Comparison of ENCODE assay signal across 22 cellular contexts in genomic region chr18:24934231-24934932, GRCh38.
"Had no signal": no experiment of that assay in that cellular context is flagged by ENCODE, and none has a peak within 500 bp of the region (broad histone marks: within the 10 kb centered on the region; RNA-seq: fewer than 3 reads in every experiment).

No MANE protein-coding gene starts in this region.

- H3K36me3 ChIP-seq: gastrocnemius medialis, neural progenitor cell, right atrium auricular region, sigmoid colon, spleen, thoracic aorta, tibial nerve, upper lobe of left lung had no signal

- H3K4me3 Mint-ChIP-seq: effector memory CD8-positive, alpha-beta T cell; memory B cell; naive B cell; natural killer cell treated with Interleukin-12 subunit alpha and Interleukin-12 subunit beta and Interleukin-15 and Interleukin-18, amount 100 ng/mL, for 72 hours; neural progenitor cell; stimulated activated naive B cell treated with anti-CD40 and anti-IgM and Interleukin-4, amounts not matched to agents 10 μg/mL and 1 μg/mL and 100 μg/mL, for 72 hours; stimulated activated naive CD8-positive, alpha-beta T cell treated with anti-CD3 and anti-CD28 coated beads, Interleukin-15, Interleukin-2, amounts not matched to agents 100 ng/mL and 50 ng/mL, for 24 hours had no signal

- H3K4me1 ChIP-seq: gastrocnemius medialis, parathyroid adenoma, tibial nerve, upper lobe of left lung had no signal

- H3K27me3 ChIP-seq: gastrocnemius medialis, neural progenitor cell, right atrium auricular region, sigmoid colon, spleen, tibial nerve, upper lobe of left lung had no signal

- H3K79me2 ChIP-seq: parathyroid adenoma had no signal

- H3K4me2 ChIP-seq: neural progenitor cell had no signal

- H3K9ac ChIP-seq: neural progenitor cell, parathyroid adenoma had no signal

- DNase-seq: cortex of kidney; effector memory CD8-positive, alpha-beta T cell; erythroblast; gastrocnemius medialis; head of caudate nucleus; naive B cell; sigmoid colon; spleen; stimulated activated naive B cell treated with anti-CD40 and anti-IgM and Interleukin-4, amounts not matched to agents 10 μg/mL and 1 μg/mL and 100 μg/mL, for 72 hours; upper lobe of left lung had no signal

- ATAC-seq: effector memory CD8-positive, alpha-beta T cell; gastrocnemius medialis; left lobe of liver; natural killer cell treated with Interleukin-12 subunit alpha and Interleukin-12 subunit beta and Interleukin-15 and Interleukin-18, amount 100 ng/mL, for 72 hours had no signal

- H3K9me3 ChIP-seq: gastrocnemius medialis, right atrium auricular region, sigmoid colon, spleen, thoracic aorta, tibial nerve, upper lobe of left lung had no signal

- H2AFZ ChIP-seq: neural progenitor cell, parathyroid adenoma had no signal

- H3K9me3 Mint-ChIP-seq: memory B cell; stimulated activated naive B cell treated with anti-CD40 and anti-IgM and Interleukin-4, amounts not matched to agents 10 μg/mL and 1 μg/mL and 100 μg/mL, for 72 hours; stimulated activated naive CD8-positive, alpha-beta T cell treated with anti-CD3 and anti-CD28 coated beads, Interleukin-15, Interleukin-2, amounts not matched to agents 100 ng/mL and 50 ng/mL, for 24 hours had no signal

- H3K27me3 Mint-ChIP-seq: effector memory CD8-positive, alpha-beta T cell; memory B cell; naive B cell; stimulated activated naive B cell treated with anti-CD40 and anti-IgM and Interleukin-4, amounts not matched to agents 10 μg/mL and 1 μg/mL and 100 μg/mL, for 72 hours; stimulated activated naive CD8-positive, alpha-beta T cell treated with anti-CD3 and anti-CD28 coated beads, Interleukin-15, Interleukin-2, amounts not matched to agents 100 ng/mL and 50 ng/mL, for 24 hours had no signal

- H3K27ac Mint-ChIP-seq: effector memory CD8-positive, alpha-beta T cell; memory B cell; naive B cell; natural killer cell treated with Interleukin-12 subunit alpha and Interleukin-12 subunit beta and Interleukin-15 and Interleukin-18, amount 100 ng/mL, for 72 hours; neural progenitor cell; progenitor cell of endocrine pancreas; stimulated activated naive B cell treated with anti-CD40 and anti-IgM and Interleukin-4, amounts not matched to agents 10 μg/mL and 1 μg/mL and 100 μg/mL, for 72 hours; stimulated activated naive CD8-positive, alpha-beta T cell treated with anti-CD3 and anti-CD28 coated beads, Interleukin-15, Interleukin-2, amounts not matched to agents 100 ng/mL and 50 ng/mL, for 24 hours had no signal

- H3K36me3 Mint-ChIP-seq: memory B cell; natural killer cell treated with Interleukin-12 subunit alpha and Interleukin-12 subunit beta and Interleukin-15 and Interleukin-18, amount 100 ng/mL, for 72 hours; stimulated activated naive B cell treated with anti-CD40 and anti-IgM and Interleukin-4, amounts not matched to agents 10 μg/mL and 1 μg/mL and 100 μg/mL, for 72 hours had no signal

- H3K27ac ChIP-seq: gastrocnemius medialis, neural progenitor cell, parathyroid adenoma, right atrium auricular region, sigmoid colon, skin epidermis, spleen, thoracic aorta, tibial nerve, upper lobe of left lung had no signal

- H3K4me3 ChIP-seq: gastrocnemius medialis, lung, neural progenitor cell, right atrium auricular region, sigmoid colon, skin epidermis, spleen, thoracic aorta, tibial nerve, upper lobe of left lung had no signal
